In the genomic region with DNA sequence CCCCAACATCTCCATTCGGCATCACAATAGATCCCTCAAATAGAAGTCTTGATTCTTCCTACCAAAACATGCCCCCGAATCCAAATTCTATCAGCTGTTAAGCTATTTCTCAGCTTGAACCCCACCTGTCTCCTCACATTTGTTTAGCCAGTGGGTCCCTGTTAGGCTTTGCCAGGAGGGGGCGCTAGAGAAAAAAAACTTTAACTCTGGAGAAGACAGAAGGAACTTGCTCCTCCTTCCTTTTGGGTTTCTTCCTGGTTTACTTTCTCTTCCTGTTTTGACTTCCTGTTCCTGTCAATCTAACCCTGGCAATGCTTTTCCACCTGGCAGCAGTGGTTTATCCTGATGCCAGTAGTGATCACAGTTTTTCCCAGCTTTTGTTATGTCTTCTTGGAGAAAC, we compare ENCODE assay signal across 8 cellular contexts.
DNase-seq lines count a peak whose midpoint lies in the region; ATAC-seq and TF ChIP-seq lines count a peak whose summit lies in the region.

No MANE protein-coding gene starts in this region.

- H3K4me1 ChIP-seq in adipocyte (ENCODE audit: control insufficient read depth, insufficient read depth, low read length): peaks cover under 1% of the 10 kb centered on the region
- no peaks in the 10 kb centered on the region for H3K4me1 ChIP-seq in lung (ENCODE audit: control insufficient read depth in 2 of 2, insufficient read depth in 2 of 2, low read length in 2 of 2)

- no peak overlapping the region for H3K27ac ChIP-seq in lung (ENCODE audit: low read depth in 1 of 2, low read length in 1 of 2)

- H3K27me3 Mint-ChIP-seq in activated naive CD4-positive, alpha-beta T cell treated with anti-CD3 and anti-CD28 coated beads for 36 hours (ENCODE audit: low read depth): peaks cover 8% of the 10 kb centered on the region

- intact Hi-C loops in activated naive CD4-positive, alpha-beta T cell treated with anti-CD3 and anti-CD28 coated beads for 36 hours (cut with micrococcal nuclease): loop anchor here (1.0 to 10.0 kb wide), 2 partner anchors 273 to 546 kb away; no protein-coding TSS in a partner anchor

- H3K27me3 ChIP-seq in adipocyte (replicated peaks; ENCODE audit: control insufficient read depth, insufficient read depth, low read length): no peaks in the 10 kb centered on the region
- no peaks in the 10 kb centered on the region for H3K27me3 ChIP-seq in lung (ENCODE audit: control insufficient read depth, insufficient read depth)

- CTCF ChIA-PET in activated naive CD4-positive, alpha-beta T cell treated with anti-CD3 and anti-CD28 coated beads for 36 hours (lab: Charles Lee): interaction anchor here (0.7 to 1.8 kb wide), 6 partner anchors 9 to 497 kb away, joined by 3 to 9 read pairs (median 4); no protein-coding TSS in a partner anchor

- H3K27ac Mint-ChIP-seq in activated naive CD4-positive, alpha-beta T cell treated with anti-CD3 and anti-CD28 coated beads for 36 hours: no peak overlapping the region

- no peak for TF ChIP-seq CTCF in lung (IDR thresholded peaks at IDR 0.05; ENCODE audit: control extremely low read depth, extremely low read depth)

- H3K4me3 ChIP-seq in adipocyte (ENCODE audit: low read length) (no peak overlapping the region), lung (no peak overlapping the region)

- H3K36me3 ChIP-seq in adipocyte (ENCODE audit: control insufficient read depth, insufficient read depth, low read length, severe bottlenecking): no peaks in the 10 kb centered on the region
- no peaks in the 10 kb centered on the region for H3K36me3 ChIP-seq in lung (ENCODE audit: control insufficient read depth in 2 of 2, insufficient read depth in 2 of 2, low read length in 2 of 2)

- no peaks in the 10 kb centered on the region for H3K36me3 Mint-ChIP-seq in activated naive CD4-positive, alpha-beta T cell treated with anti-CD3 and anti-CD28 coated beads for 36 hours (ENCODE audit: low read depth)

- WGBS in lung, 2 donors: 58 to 59% methylated on average over 3 of the region's 3 CpGs

- H3K9ac ChIP-seq in adipocyte (ENCODE audit: low read length): no peak overlapping the region

- H3K4me3 Mint-ChIP-seq in activated naive CD4-positive, alpha-beta T cell treated with anti-CD3 and anti-CD28 coated beads for 36 hours: no peak overlapping the region

- H3K9me3 ChIP-seq in adipocyte (ENCODE audit: control insufficient read depth, low read length): no peaks in the 10 kb centered on the region
- H3K9me3 ChIP-seq in lung (ENCODE audit: control insufficient read depth in 2 of 2, insufficient read depth in 1 of 2, low read length in 1 of 2): peaks cover 0 to 2% of the 10 kb centered on the region in 2 donors

- H3K4me1 Mint-ChIP-seq in activated naive CD4-positive, alpha-beta T cell treated with anti-CD3 and anti-CD28 coated beads for 36 hours (ENCODE audit: low read depth): peaks cover 3% of the 10 kb centered on the region

- peaks cover 2% of the 10 kb centered on the region for H3K9me3 Mint-ChIP-seq in activated naive CD4-positive, alpha-beta T cell treated with anti-CD3 and anti-CD28 coated beads for 36 hours

- DNase-seq in activated naive CD4-positive, alpha-beta T cell treated with anti-CD3 and anti-CD28 coated beads for 36 hours: peak; percentile 50
- no peak for DNase-seq in activated naive CD4-positive, alpha-beta T cell (lab: John Stamatoyannopoulos, UW)
- DNase-seq in NAMALWA (ENCODE audit: low spot score) (peak; percentile 60), adipocyte (ENCODE audit: low read depth) (peak; percentile 23), lung (ENCODE audit: low spot score) (peak; percentile 44), cortex of kidney (lab: John Stamatoyannopoulos, UW) (no peak)

- ATAC-seq in lung (ENCODE audit: insufficient read depth, low FRiP score): no peak
- ATAC-seq in GM21529 (IDR thresholded peaks at IDR 0.05; ENCODE audit: unreplicated experiment): no peak
- ATAC-seq in GM19455 (IDR thresholded peaks at IDR 0.05; ENCODE audit: unreplicated experiment): no peak

Comparison
In these comparisons a context has a peak if more than half of its experiments do, and no peak if none do; other contexts are left out.
1. DNase-seq: peak in activated naive CD4-positive, alpha-beta T cell treated with anti-CD3 and anti-CD28 coated beads for 36 hours (single experiment), NAMALWA (single experiment), adipocyte (single experiment) and lung (single experiment); none in activated naive CD4-positive, alpha-beta T cell (0 of 4) and cortex of kidney (single experiment).